24 cellular contexts compared by ENCODE assay signal in the genomic region with DNA sequence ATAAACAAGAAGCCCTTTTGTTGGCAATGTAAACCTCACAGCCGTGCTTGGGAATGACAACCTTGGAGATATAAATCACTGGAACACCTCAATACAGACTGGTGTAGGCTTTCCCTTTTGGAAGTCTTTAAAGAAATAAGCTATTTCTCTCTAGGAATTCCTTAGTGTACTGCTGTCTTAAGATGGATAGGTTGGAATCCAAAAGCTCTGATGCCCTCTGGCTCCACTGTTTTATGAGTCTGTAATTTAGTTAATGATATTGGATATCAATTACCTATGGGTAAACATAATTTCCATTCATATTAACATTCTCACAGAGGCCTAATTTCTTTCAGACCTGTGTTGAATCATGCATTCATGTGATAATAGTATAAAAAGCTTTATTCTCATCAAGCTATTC.
"Had no signal": no experiment of that assay in that cellular context is flagged by ENCODE, and none has a peak within 500 bp of the region (broad histone marks: within the 10 kb centered on the region; RNA-seq: fewer than 3 reads in every experiment).

No MANE protein-coding gene starts in this region.

- DNase-seq: kidney glomerular epithelial cell; left cardiac atrium; left lung; lower lobe of right lung; mammary epithelial cell; mesenchymal stem cell; naive thymus-derived CD8-positive, alpha-beta T cell; occipital lobe; psoas muscle; right lobe of liver; stimulated activated CD4-positive, alpha-beta T cell treated with anti-CD3 and anti-CD28 coated beads, Interleukin-1b, Interleukin-23, amount 100 ng/mL, for 48 hours; stimulated activated CD4-positive, alpha-beta T cell treated with anti-CD3 and anti-CD28 coated beads, Interleukin-2, amount 100 ng/mL, for 48 hours; stimulated activated CD4-positive, alpha-beta T cell treated with anti-CD3 and anti-CD28 coated beads, Interleukin-4, amount 100 ng/mL, for 4 hours; stimulated activated CD8-positive, alpha-beta memory T cell treated with anti-CD3 and anti-CD28 coated beads, Interleukin-4, amount 100 ng/mL, for 48 hours; stimulated activated naive CD4-positive, alpha-beta T cell treated with Interleukin-2 at 50 U/mL for 16 hours; stimulated activated naive CD8-positive, alpha-beta T cell treated with anti-CD3 and anti-CD28 coated beads, Interleukin-15, amount 100 ng/mL, for 72 hours; substantia nigra; uterus had no signal

- H3K79me2 ChIP-seq: parathyroid adenoma had no signal

- H3K27ac ChIP-seq: left lung, lower lobe of right lung, neural progenitor cell, neutrophil, parathyroid adenoma, psoas muscle, right lobe of liver, uterus had no signal

- H2AFZ ChIP-seq: neural progenitor cell, parathyroid adenoma had no signal

- H3K4me2 ChIP-seq: neural progenitor cell, smooth muscle cell had no signal

- FAIRE-seq: keratinocyte had no signal

- H3K9ac ChIP-seq: neural progenitor cell, parathyroid adenoma had no signal

- H3K4me3 ChIP-seq: left lung, lower lobe of right lung, neural progenitor cell, psoas muscle, right lobe of liver, smooth muscle cell, tibial nerve, uterus had no signal

- H3K9me3 ChIP-seq: left lung, lower lobe of right lung, neutrophil, psoas muscle, right lobe of liver, tibial nerve, uterus had no signal

- H3K27me3 ChIP-seq: left lung, neural progenitor cell, neutrophil, tibial nerve, uterus had no signal

- H3K36me3 ChIP-seq: left lung, lower lobe of right lung, neural progenitor cell, neutrophil, right lobe of liver, tibial nerve, uterus had no signal

- H3K4me1 ChIP-seq: left lung, neural progenitor cell, parathyroid adenoma, psoas muscle, right lobe of liver had no signal
